ENCODE assay signal across 8 cellular contexts in genomic region chr1:1399187-1399869, GRCh38. TPM values are rescaled to one million over a fixed set of nuclear protein-coding genes. Genes with fewer than 3 reads are reported as not detected.
DNase-seq lines count a peak whose midpoint lies in the region; ATAC-seq and TF ChIP-seq lines count a peak whose summit lies in the region.

CCNL2 (minus strand) TSS chr1:1399335; CDS start chr1:1399306, 29 bp downstream.

- H3K4me1 ChIP-seq in right cardiac atrium (ENCODE audit: control insufficient read depth, insufficient read depth, low read length) (peaks cover 7% of the 10 kb centered on the region), vagina (peaks cover 38% of the 10 kb centered on the region)

- peak within 1 kb of the TSS; percentile 92 for H3K4me3 ChIP-seq in right cardiac atrium (ENCODE audit: low read length)
- H3K4me3 ChIP-seq in vagina = peak within 1 kb of the TSS; percentile 73 to 77

- H3K27me3 ChIP-seq in right cardiac atrium (ENCODE audit: control insufficient read depth, insufficient read depth) = no peaks in the 10 kb centered on the region
- H3K27me3 ChIP-seq in vagina = no peaks in the 10 kb centered on the region

- DNase-seq in NCI-H187 (lab: John Stamatoyannopoulos, UW) = peak; percentile 97 to 99
- peak; percentile 97 to 100 (median 99) for DNase-seq in T-helper 2 cell
- peak; percentile 83 to 98 (median 96) for DNase-seq in anterior cingulate cortex (lab: John Stamatoyannopoulos, UW)
- DNase-seq in right cardiac atrium = peak; percentile 99 to 100 (median 100)
- DNase-seq in putamen (ENCODE audit: low spot score) = peak; percentile 96
- peak in 1 of 2 donors; percentile 97 for DNase-seq in vagina (ENCODE audit: extremely low spot score in 2 of 2)

- ATAC-seq in GM18499 (IDR thresholded peaks at IDR 0.05; ENCODE audit: insufficient read depth, unreplicated experiment) (peak; percentile 65), HG02943 (IDR thresholded peaks at IDR 0.05; ENCODE audit: low read depth, unreplicated experiment) (peak; percentile 90), right cardiac atrium (peak; percentile 97 to 98)

- H3K9me3 ChIP-seq in right cardiac atrium (ENCODE audit: control insufficient read depth, low read length) (no peaks in the 10 kb centered on the region), vagina (no peaks in the 10 kb centered on the region)

- TF ChIP-seq CTCF in vagina (IDR thresholded peaks at IDR 0.05) = peak in 2 of 3 experiments; percentile 52 to 76

- intact Hi-C loops in right cardiac atrium (cut with DNase I) (no loop called here), vagina (cut with DNase I) (loop anchor here (2.0 kb wide), 1 partner anchor 25 kb away; the partner anchor contains the start of gene AURKAIP1)

- peak within 1 kb of the TSS; percentile 82 for H3K27ac ChIP-seq in right cardiac atrium (ENCODE audit: low read length)
- H3K27ac ChIP-seq in vagina = peak within 1 kb of the TSS; percentile 66

- H3K36me3 ChIP-seq in vagina = peaks cover 0 to 56% of the 10 kb centered on the region in 2 donors

- under 1% methylated on average over 86 of the region's 86 CpGs for WGBS in right cardiac atrium

- peak in 1 of 2 donors; percentile 32 for TF ChIP-seq POLR2A in vagina (IDR thresholded peaks at IDR 0.05)

RNA-seq across cellular contexts. Expression of gene CCNL2, which starts in this region (rescaled TPM):
- 10 to 100 TPM; 61.2 to 83.1 (median 67.2) TPM for total RNA-seq in right cardiac atrium
- polyA plus RNA-seq in right cardiac atrium = 81.7 TPM
- total RNA-seq in vagina = 319 TPM
